ENCODE assay signal across 15 cellular contexts in genomic region chr2:71631411-71631931, GRCh38.
DNase-seq lines count a peak whose midpoint lies in the region; ATAC-seq, FAIRE-seq and TF ChIP-seq lines count a peak whose summit lies in the region.
"Had no signal": no experiment of that assay in that cellular context is flagged by ENCODE, and none has a peak within 500 bp of the region (broad histone marks: within the 10 kb centered on the region; RNA-seq: fewer than 3 reads in every experiment).

No MANE protein-coding gene starts in this region.

- no peaks in the 10 kb centered on the region for H3K27me3 Mint-ChIP-seq in osteocyte (ENCODE audit: unreplicated experiment)

- no peak overlapping the region for H3K4ac ChIP-seq in H1 (replicated peaks; ENCODE audit: insufficient read length, low read depth, low read length)

- BruUV-seq in A673 (replicated peaks; lab: Mats Ljungman, UMichigan), result no TSS peak

- H4K20me1 ChIP-seq in H1 (replicated peaks in 1 of 2; ENCODE audit: control insufficient read depth in 1 of 2, insufficient read depth in 2 of 2, low read length in 2 of 2), result no peaks in the 10 kb centered on the region

- no peak overlapping the region for H3K9ac ChIP-seq in H1 (replicated peaks in 1 of 4; ENCODE audit: extremely low read depth in 1 of 4, low read depth in 3 of 4, low read length in 3 of 4)

- H3K18ac ChIP-seq in H1 (ENCODE audit: extremely low read depth, low read length), result peak overlapping the region; percentile 20; the same call in 1 of the 2 replicates

- H3K23me2 ChIP-seq in H1 (ENCODE audit: low read depth, low read length), result no peaks in the 10 kb centered on the region

- peaks cover 0 to 6% (median 2%) of the 10 kb centered on the region in 4 experiments; a peak in 1 of 7 replicates for H3K4me1 ChIP-seq in H1 (replicated peaks in 1 of 4; ENCODE audit: control insufficient read depth in 3 of 4, insufficient read depth in 4 of 4, low read length in 3 of 4)
- no peaks in the 10 kb centered on the region for H3K4me1 ChIP-seq in A673 (ENCODE audit: insufficient read depth, low read length, poor library complexity, severe bottlenecking)
- H3K4me1 ChIP-seq: gastroesophageal sphincter had no signal

- H3K27ac Mint-ChIP-seq in osteocyte (ENCODE audit: unreplicated experiment), result peak overlapping the region; percentile 77
- H3K27ac Mint-ChIP-seq: activated B cell treated with CpG ODN at 0.5 μM for 24 hours, naive B cell had no signal

- POLR2A ChIA-PET in H1 (lab: Charles Lee; ENCODE audit: partially characterized antibody), result no interaction called here
- POLR2A ChIA-PET in A673 (lab: Charles Lee; ENCODE audit: low non-redundant PET), result no interaction called here

- H4K8ac ChIP-seq in H1 (ENCODE audit: extremely low read depth, insufficient read depth, low read length), result no peak overlapping the region

- peaks cover 26% of the 10 kb centered on the region for H3K4me1 Mint-ChIP-seq in osteocyte (ENCODE audit: unreplicated experiment)
- H3K4me1 Mint-ChIP-seq: activated B cell treated with CpG ODN at 0.5 μM for 24 hours, naive B cell had no signal

- no peak overlapping the region for H2AK5ac ChIP-seq in H1 (ENCODE audit: low read depth, low read length)

- no peaks in the 10 kb centered on the region for H3K79me2 ChIP-seq in H1 (ENCODE audit: control insufficient read depth in 1 of 2, insufficient read depth in 2 of 2, low read length in 2 of 2)

- TF ChIP-seq CTCF in H1 (IDR thresholded peaks at IDR 0.05; ENCODE audit: control extremely low read depth in 1 of 3, insufficient read depth in 1 of 3, low read depth in 1 of 3, low read length in 3 of 3), result no peak
- no peak for TF ChIP-seq CTCF in osteocyte (IDR thresholded peaks at IDR 0.05)
- no peak for TF ChIP-seq CTCF in A673 (conservative IDR thresholded peaks at IDR 0.05; ENCODE audit: low read depth, low read length)

- WGBS in H1 (ENCODE audit: extremely low coverage in 1 of 2, insufficient coverage in 1 of 2, insufficient read length in 1 of 2, insufficient replicate concordance in 2 of 2, low coverage in 1 of 2, low lambda C conversion rate in 2 of 2, missing lambda C conversion rate in 1 of 2), 2 experiments, result 79% methylated on average over 14 of the region's 14 CpGs; no CpG with 5 or more reads in 1 of the 2 experiments

- no peak for FAIRE-seq in H1 (lab: Jason Lieb, UNC)

- H2BK12ac ChIP-seq in H1 (ENCODE audit: low read depth, low read length), result no peak overlapping the region

- peak; percentile 35 for DNase-seq in ELR (ENCODE audit: low read depth)
- peak; percentile 52 for DNase-seq in NCI-H226
- DNase-seq in H1 (ENCODE audit: low read depth in 1 of 2, low spot score in 2 of 2), result no peak
- no peak for DNase-seq in osteocyte (ENCODE audit: extremely low spot score, unreplicated experiment)
- DNase-seq in A673 (ENCODE audit: low spot score), result no peak
- no peak for DNase-seq in kidney tubule cell (ENCODE audit: low spot score)
- no peak for DNase-seq in NCI-H510A treated with DMSO at 0.1 percent for 48 hours (lab: John Stamatoyannopoulos, UW)
- DNase-seq: activated B cell treated with CpG ODN at 0.5 μM for 24 hours; activated T-cell treated with anti-CD3 and anti-CD28 coated beads for 4 hours; effector CD4-positive, alpha-beta T cell; kidney glomerular epithelial cell; naive B cell; stimulated activated naive CD4-positive, alpha-beta T cell treated with Interleukin-2 at 50 U/mL for 16 hours had no signal

- H3K36me3 ChIP-seq in H1 (ENCODE audit: control insufficient read depth in 2 of 4, insufficient read depth in 4 of 4, low read length in 3 of 4), result no peaks in the 10 kb centered on the region
- H3K36me3 ChIP-seq in A673 (ENCODE audit: insufficient read depth, low read length, poor library complexity, severe bottlenecking), result no peaks in the 10 kb centered on the region
- H3K36me3 ChIP-seq: gastroesophageal sphincter had no signal

- 0 out of 2 replicates have a peak overlapping the region, but pooled peaks have one; percentile 1 for H2AFZ ChIP-seq in H1 (ENCODE audit: low read length)

- no peak for TF ChIP-seq EP300 in H1 (IDR thresholded peaks at IDR 0.05; ENCODE audit: borderline replicate concordance in 1 of 2, low read depth in 2 of 2, low read length in 2 of 2)

- no peak overlapping the region for H4K5ac ChIP-seq in H1 (ENCODE audit: insufficient read length, low read depth, low read length)

- no peaks in the 10 kb centered on the region for H3K79me1 ChIP-seq in H1 (ENCODE audit: low read depth, low read length)

- no peak overlapping the region for H3K14ac ChIP-seq in H1 (ENCODE audit: insufficient read length)

- intact Hi-C loops in A673 (cut with micrococcal nuclease; ENCODE audit: unreplicated experiment), result no loop called here

- peaks cover 15% of the 10 kb centered on the region for H3K36me3 Mint-ChIP-seq in osteocyte (ENCODE audit: unreplicated experiment)
- H3K36me3 Mint-ChIP-seq: naive B cell had no signal

- no peak overlapping the region for H2BK20ac ChIP-seq in H1 (ENCODE audit: low read length)

- H3K27me3 ChIP-seq in H1 (replicated peaks in 1 of 4; ENCODE audit: control insufficient read depth in 3 of 4, extremely low read depth in 1 of 4, insufficient read depth in 3 of 4, low read length in 3 of 4), result no peaks in the 10 kb centered on the region
- peaks cover 5% of the 10 kb centered on the region for H3K27me3 ChIP-seq in A673 (replicated peaks; ENCODE audit: insufficient read depth, low read depth, low read length, poor library complexity)
- H3K27me3 ChIP-seq: gastroesophageal sphincter had no signal

- H3K4me3 Mint-ChIP-seq in osteocyte (ENCODE audit: unreplicated experiment), result peak overlapping the region; percentile 66
- H3K4me3 Mint-ChIP-seq: activated B cell treated with CpG ODN at 0.5 μM for 24 hours, naive B cell had no signal

- no peak overlapping the region for H2BK5ac ChIP-seq in H1 (ENCODE audit: low read depth, low read length)

- CTCF ChIA-PET in H1 (lab: Charles Lee; ENCODE audit: partially characterized antibody), result no interaction called here
- CTCF ChIA-PET in A673 (lab: Charles Lee), result no interaction called here

- H3K23ac ChIP-seq in H1 (ENCODE audit: insufficient read length), result no peak overlapping the region

- H2BK15ac ChIP-seq in H1 (ENCODE audit: low read length), result no peak overlapping the region

- no peak overlapping the region for H3K56ac ChIP-seq in H1 (replicated peaks; ENCODE audit: insufficient read length, low read depth, low read length)

- ATAC-seq in HG03280 (IDR thresholded peaks at IDR 0.05; ENCODE audit: unreplicated experiment), result no peak
- ATAC-seq: gastroesophageal sphincter had no signal

- H3K27ac ChIP-seq in H1 (ENCODE audit: low read depth, low read length) (no peak overlapping the region), A673 (ENCODE audit: low read depth, low read length, poor library complexity, severe bottlenecking) (no peak overlapping the region)
- H3K27ac ChIP-seq: gastroesophageal sphincter had no signal

- no peak for TF ChIP-seq RAD21 in H1 (IDR thresholded peaks at IDR 0.05 in 1 of 2, conservative IDR thresholded peaks at IDR 0.05 in 1 of 2; ENCODE audit: low read depth in 2 of 2, low read length in 2 of 2)

- H3K9me3 Mint-ChIP-seq in osteocyte (ENCODE audit: unreplicated experiment), result peaks cover 10% of the 10 kb centered on the region
- H3K9me3 Mint-ChIP-seq: activated B cell treated with CpG ODN at 0.5 μM for 24 hours had no signal

- no peak overlapping the region for H2BK120ac ChIP-seq in H1 (replicated peaks; ENCODE audit: low read depth, low read length)

- H3K9me3 ChIP-seq in H1 (ENCODE audit: insufficient read depth in 2 of 2, low read depth in 1 of 2, low read length in 1 of 2), result no peaks in the 10 kb centered on the region
- H3K9me3 ChIP-seq in A673 (ENCODE audit: low read depth, low read length, poor library complexity, severe bottlenecking), result no peaks in the 10 kb centered on the region
- H3K9me3 ChIP-seq: gastroesophageal sphincter had no signal

- H4K91ac ChIP-seq in H1 (replicated peaks; ENCODE audit: insufficient read length, low read length), result no peak overlapping the region

- no peak overlapping the region; a peak in 1 of 4 replicates for H3K4me2 ChIP-seq in H1 (ENCODE audit: insufficient read depth in 1 of 2, low read depth in 2 of 2, low read length in 2 of 2)

- TF ChIP-seq POLR2A in H1 (IDR thresholded peaks at IDR 0.05; ENCODE audit: control extremely low read depth in 1 of 2, low read depth in 2 of 2, low read length in 2 of 2), result no peak

- H3K4me3 ChIP-seq in H1 (ENCODE audit: extremely low read depth in 1 of 4, insufficient read depth in 2 of 4, low read depth in 3 of 4, low read length in 4 of 4) (no peak overlapping the region), A673 (ENCODE audit: low read depth, low read length, poor library complexity, severe bottlenecking) (no peak overlapping the region)
- H3K4me3 ChIP-seq: gastroesophageal sphincter had no signal

TF ChIP-seq in H1, 55 proteins besides CTCF, POLR2A, EP300 and RAD21 (continues in another document):
- TF ChIP-seq GTF2F1 (IDR thresholded peaks at IDR 0.05; ENCODE audit: borderline replicate concordance, low read depth, low read length) (no peak), KDM5A (IDR thresholded peaks at IDR 0.05; ENCODE audit: low read length) (no peak), EGR1 (IDR thresholded peaks at IDR 0.05; ENCODE audit: borderline replicate concordance, low read depth, low read length) (no peak), ATF3 (IDR thresholded peaks at IDR 0.05; ENCODE audit: insufficient read depth, low read depth, low read length) (no peak), RNF2 (IDR thresholded peaks at IDR 0.05; ENCODE audit: borderline replicate concordance, low read depth, low read length, missing control alignments, poor library complexity, severe bottlenecking) (no peak), JUND (IDR thresholded peaks at IDR 0.05; ENCODE audit: low read length) (no peak), HDAC6 (IDR thresholded peaks at IDR 0.05; ENCODE audit: low read depth, low read length) (no peak), NRF1 (IDR thresholded peaks at IDR 0.05; ENCODE audit: low read depth, low read length) (no peak), RBBP5 (IDR thresholded peaks at IDR 0.05; ENCODE audit: borderline replicate concordance, low read depth, low read length) (no peak), MAFK (IDR thresholded peaks at IDR 0.05; ENCODE audit: low read depth, low read length) (no peak), BRCA1 (IDR thresholded peaks at IDR 0.05; ENCODE audit: low read depth, low read length) (no peak), SP4 (IDR thresholded peaks at IDR 0.05; ENCODE audit: low read length) (no peak), PHF8 (conservative IDR thresholded peaks at IDR 0.05; ENCODE audit: low read depth, low read length) (no peak)
- TF ChIP-seq, protein P1, sequence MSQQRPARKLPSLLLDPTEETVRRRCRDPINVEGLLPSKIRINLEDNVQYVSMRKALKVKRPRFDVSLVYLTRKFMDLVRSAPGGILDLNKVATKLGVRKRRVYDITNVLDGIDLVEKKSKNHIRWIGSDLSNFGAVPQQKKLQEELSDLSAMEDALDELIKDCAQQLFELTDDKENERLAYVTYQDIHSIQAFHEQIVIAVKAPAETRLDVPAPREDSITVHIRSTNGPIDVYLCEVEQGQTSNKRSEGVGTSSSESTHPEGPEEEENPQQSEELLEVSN (IDR thresholded peaks at IDR 0.05), result no peak

Comparison
In these comparisons a context has a peak if more than half of its experiments do, and no peak if none do; other contexts are left out.
1. DNase-seq: peak in ELR (single experiment) and NCI-H226 (single experiment); none in H1 (0 of 2), osteocyte (single experiment), A673 (single experiment), kidney tubule cell (single experiment) and NCI-H510A treated with DMSO at 0.1 percent for 48 hours (single experiment).